Comparison of ENCODE assay signal across 18 cellular contexts in genomic region chr20:53492212-53492611, GRCh38.
"Had no signal": no experiment of that assay in that cellular context is flagged by ENCODE, and none has a peak within 500 bp of the region (broad histone marks: within the 10 kb centered on the region; RNA-seq: fewer than 3 reads in every experiment).

No MANE protein-coding gene starts in this region.

- H3K27me3 ChIP-seq: ascending aorta, cardiac muscle cell, testis, upper lobe of left lung had no signal

- ATAC-seq: activated CD4-positive, alpha-beta T cell treated with anti-CD3 and anti-CD28 coated beads for 36 hours; activated CD8-positive, alpha-beta memory T cell treated with anti-CD3 and anti-CD28 coated beads, Interleukin-2, amount 10 ng/mL, durations not matched to agents 7 days and 5 days; esophagus mucosa; psoas muscle; sciatic nerve; T-helper 17 cell had no signal

- H3K9me3 ChIP-seq: ascending aorta, psoas muscle, stomach, testis, upper lobe of left lung had no signal

- H3K27ac ChIP-seq: ascending aorta, cardiac muscle cell, psoas muscle, stomach, upper lobe of left lung had no signal

- H3K36me3 ChIP-seq: ascending aorta, cardiac muscle cell, stomach, upper lobe of left lung had no signal

- H3K27me3 Mint-ChIP-seq: activated CD4-positive, alpha-beta T cell treated with anti-CD3 and anti-CD28 coated beads for 36 hours; activated naive CD8-positive, alpha-beta T cell; T-helper 17 cell had no signal

- H3K4me1 ChIP-seq: ascending aorta, psoas muscle, testis, upper lobe of left lung had no signal

- H3K27ac Mint-ChIP-seq: activated CD4-positive, alpha-beta memory T cell treated with anti-CD3 and anti-CD28 coated beads for 36 hours; activated CD4-positive, alpha-beta T cell treated with anti-CD3 and anti-CD28 coated beads for 36 hours; activated CD8-positive, alpha-beta memory T cell treated with anti-CD3 and anti-CD28 coated beads, Interleukin-2, amount 10 ng/mL, durations not matched to agents 7 days and 5 days; activated naive CD8-positive, alpha-beta T cell; T-helper 17 cell had no signal

- H3K4me3 Mint-ChIP-seq: activated CD4-positive, alpha-beta memory T cell treated with anti-CD3 and anti-CD28 coated beads for 36 hours; activated CD4-positive, alpha-beta T cell treated with anti-CD3 and anti-CD28 coated beads for 36 hours; activated CD8-positive, alpha-beta memory T cell treated with anti-CD3 and anti-CD28 coated beads, Interleukin-2, amount 10 ng/mL, durations not matched to agents 7 days and 5 days; activated naive CD8-positive, alpha-beta T cell; T-helper 17 cell had no signal

- H3K4me3 ChIP-seq: ascending aorta, cardiac muscle cell, psoas muscle, stomach, testis, upper lobe of left lung had no signal

- H3K36me3 Mint-ChIP-seq: activated CD8-positive, alpha-beta memory T cell treated with anti-CD3 and anti-CD28 coated beads, Interleukin-2, amount 10 ng/mL, durations not matched to agents 7 days and 5 days had no signal

- DNase-seq: activated CD4-positive, alpha-beta memory T cell treated with anti-CD3 and anti-CD28 coated beads for 36 hours; activated CD4-positive, alpha-beta T cell treated with anti-CD3 and anti-CD28 coated beads for 36 hours; activated CD8-positive, alpha-beta memory T cell treated with anti-CD3 and anti-CD28 coated beads, Interleukin-2, amount 10 ng/mL, durations not matched to agents 7 days and 5 days; activated effector memory CD4-positive, alpha-beta T cell treated with anti-CD3 and anti-CD28 coated beads, Interleukin-2, amount 50 U/mL, for 16 hours; activated T-cell treated with anti-CD3 and anti-CD28 coated beads, Interleukin-2, amount 50 U/mL, for 48 hours; hypothalamus; kidney glomerular epithelial cell; mesendoderm; psoas muscle; stomach; T-helper 17 cell; testis; upper lobe of left lung had no signal
